Comparison of ENCODE assay signal across 8 cellular contexts in the genomic region with DNA sequence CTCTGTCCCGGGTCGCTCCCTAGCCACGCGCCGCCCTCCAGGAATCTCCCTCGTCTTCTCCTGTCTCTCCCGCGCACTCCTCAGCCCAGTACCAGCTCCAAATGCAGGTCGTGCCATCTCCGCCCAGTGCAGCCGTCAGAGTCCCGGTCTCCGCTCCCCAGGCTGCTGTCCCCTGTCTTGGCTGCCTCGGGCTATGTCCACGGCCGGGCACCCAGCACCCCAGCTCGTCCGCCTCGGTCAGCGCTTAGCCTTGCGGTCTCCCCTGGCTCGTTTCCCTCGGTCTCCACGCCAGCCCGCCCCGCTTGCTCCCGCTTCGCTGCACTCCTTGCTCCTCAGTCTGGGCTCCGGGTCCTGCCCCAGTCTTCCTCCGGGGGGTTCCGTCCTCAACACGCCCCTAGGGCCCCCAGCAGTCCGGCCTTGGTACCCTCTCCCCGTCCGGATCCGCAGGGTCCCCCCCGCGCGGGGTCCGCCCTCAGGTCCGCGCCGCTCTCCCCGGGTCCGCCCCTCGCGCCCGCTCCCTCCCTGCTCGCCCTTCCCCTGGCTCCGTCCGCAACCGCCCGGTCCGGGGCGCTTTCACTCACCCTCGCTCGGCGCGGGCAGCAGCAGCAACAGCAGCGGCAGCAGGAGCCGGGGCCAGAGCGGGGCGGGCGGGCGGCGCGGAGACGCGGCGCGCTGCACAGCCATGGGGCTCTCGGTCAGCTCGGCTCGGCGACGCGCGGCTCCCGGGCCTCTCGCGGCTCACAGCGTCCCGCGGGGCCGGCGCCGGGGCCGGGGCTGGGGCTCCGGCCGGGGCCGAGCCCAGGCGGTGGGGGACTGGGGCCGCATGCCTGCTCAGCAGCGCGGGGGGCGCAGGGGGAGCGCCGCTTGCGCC. TPM values are rescaled to one million over a fixed set of nuclear protein-coding genes. Genes with fewer than 3 reads are reported as not detected.
DNase-seq lines count a peak whose midpoint lies in the region; ATAC-seq lines count a peak whose summit lies in the region.

No MANE protein-coding gene starts in this region.

- H3K27ac Mint-ChIP-seq in activated naive CD8-positive, alpha-beta T cell treated with anti-CD3 and anti-CD28 coated beads for 36 hours, result no peak overlapping the region

- H3K9me3 Mint-ChIP-seq in activated naive CD8-positive, alpha-beta T cell treated with anti-CD3 and anti-CD28 coated beads for 36 hours, result no peaks in the 10 kb centered on the region

- no peak overlapping the region for H3K9ac ChIP-seq in rectal smooth muscle tissue (ENCODE audit: low read length)

- intact Hi-C loops in Right ventricle myocardium inferior (cut with DNase I) (no loop called here), cardiac septum (cut with DNase I) (no loop called here)

- H3K4me3 ChIP-seq in rectal smooth muscle tissue (ENCODE audit: low read length), result peak overlapping the region; percentile 79

- peaks cover 75% of the 10 kb centered on the region for H3K27me3 Mint-ChIP-seq in activated naive CD8-positive, alpha-beta T cell treated with anti-CD3 and anti-CD28 coated beads for 36 hours

- no peaks in the 10 kb centered on the region for H3K36me3 ChIP-seq in rectal smooth muscle tissue (ENCODE audit: control insufficient read depth, insufficient read depth, low read length)

- peaks cover 10% of the 10 kb centered on the region for H3K4me1 Mint-ChIP-seq in activated naive CD8-positive, alpha-beta T cell treated with anti-CD3 and anti-CD28 coated beads for 36 hours

- H3K27me3 ChIP-seq in rectal smooth muscle tissue (ENCODE audit: control insufficient read depth, insufficient read depth, low read length), result peaks cover 27% of the 10 kb centered on the region

- peaks cover 5% of the 10 kb centered on the region for H3K4me1 ChIP-seq in rectal smooth muscle tissue (ENCODE audit: control insufficient read depth, insufficient read depth, low read length)

- ATAC-seq in Right ventricle myocardium inferior (peak; percentile 48), GM21390 (IDR thresholded peaks at IDR 0.05; ENCODE audit: unreplicated experiment) (no peak), GM18870 (IDR thresholded peaks at IDR 0.05; ENCODE audit: unreplicated experiment) (no peak)

- no peak overlapping the region for H3K27ac ChIP-seq in rectal smooth muscle tissue (ENCODE audit: low read depth, low read length)

- DNase-seq in Right ventricle myocardium inferior (ENCODE audit: missing footprints) (no peak), cardiac septum (ENCODE audit: low spot score) (no peak), hepatic stellate cell (ENCODE audit: low spot score) (peak; percentile 50)
- DNase-seq in activated naive CD8-positive, alpha-beta T cell treated with anti-CD3 and anti-CD28 coated beads for 36 hours, result no peak
- no peak for DNase-seq in stimulated activated CD4-positive, alpha-beta T cell treated with anti-CD3 and anti-CD28 coated beads, Interleukin-4, amount 100 ng/mL, for 1 hour

- H3K36me3 Mint-ChIP-seq in activated naive CD8-positive, alpha-beta T cell treated with anti-CD3 and anti-CD28 coated beads for 36 hours, result no peaks in the 10 kb centered on the region

- H3K4me3 Mint-ChIP-seq in activated naive CD8-positive, alpha-beta T cell treated with anti-CD3 and anti-CD28 coated beads for 36 hours, result peak overlapping the region; percentile 57

RNA-seq across cellular contexts. Expression of a gene that starts 0.5 kb away (rescaled TPM):
- total RNA-seq in Right ventricle myocardium inferior (0.43 TPM), cardiac septum (not detected)
- not detected for total RNA-seq in activated naive CD8-positive, alpha-beta T cell treated with anti-CD3 and anti-CD28 coated beads for 36 hours

RNA-seq across cellular contexts. Expression of a gene that starts 45.4 kb away (rescaled TPM):
- total RNA-seq in Right ventricle myocardium inferior (3.7 TPM), cardiac septum (0.92 TPM)
- under 1 TPM; 0.42 to 0.45 TPM for total RNA-seq in activated naive CD8-positive, alpha-beta T cell treated with anti-CD3 and anti-CD28 coated beads for 36 hours
